8 cellular contexts compared by ENCODE assay signal in the genomic region with DNA sequence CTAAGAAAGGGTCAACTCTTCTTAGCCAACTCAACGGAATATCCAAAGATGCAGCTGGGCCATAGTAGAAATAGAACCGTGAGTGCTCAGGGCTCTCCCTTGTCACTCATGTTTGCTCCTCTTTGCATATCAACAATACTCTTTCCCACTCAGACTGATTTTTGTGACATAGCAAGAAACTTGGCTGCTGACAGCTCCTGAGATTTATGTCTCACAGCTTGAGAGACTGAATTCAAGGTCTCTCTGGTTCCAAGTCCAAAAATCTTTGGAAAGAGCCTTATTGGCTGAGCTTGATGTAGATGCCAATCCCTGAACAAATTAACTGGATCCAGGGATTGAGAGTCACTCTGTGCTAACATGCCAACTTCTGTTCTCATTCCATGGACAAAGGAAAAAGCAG.
"Had no signal": no experiment of that assay in that cellular context is flagged by ENCODE, and none has a peak within 500 bp of the region (broad histone marks: within the 10 kb centered on the region; RNA-seq: fewer than 3 reads in every experiment).

No MANE protein-coding gene starts in this region.

- H3K4me3 ChIP-seq: GM12878 had no signal

- DNase-seq: GDM1, GF-D8 had no signal

- ATAC-seq: GM12878 had no signal

- FAIRE-seq: G401.6, GM12878, GM12891, GM12892, GM18507, GM19239 had no signal
